In the genomic region with DNA sequence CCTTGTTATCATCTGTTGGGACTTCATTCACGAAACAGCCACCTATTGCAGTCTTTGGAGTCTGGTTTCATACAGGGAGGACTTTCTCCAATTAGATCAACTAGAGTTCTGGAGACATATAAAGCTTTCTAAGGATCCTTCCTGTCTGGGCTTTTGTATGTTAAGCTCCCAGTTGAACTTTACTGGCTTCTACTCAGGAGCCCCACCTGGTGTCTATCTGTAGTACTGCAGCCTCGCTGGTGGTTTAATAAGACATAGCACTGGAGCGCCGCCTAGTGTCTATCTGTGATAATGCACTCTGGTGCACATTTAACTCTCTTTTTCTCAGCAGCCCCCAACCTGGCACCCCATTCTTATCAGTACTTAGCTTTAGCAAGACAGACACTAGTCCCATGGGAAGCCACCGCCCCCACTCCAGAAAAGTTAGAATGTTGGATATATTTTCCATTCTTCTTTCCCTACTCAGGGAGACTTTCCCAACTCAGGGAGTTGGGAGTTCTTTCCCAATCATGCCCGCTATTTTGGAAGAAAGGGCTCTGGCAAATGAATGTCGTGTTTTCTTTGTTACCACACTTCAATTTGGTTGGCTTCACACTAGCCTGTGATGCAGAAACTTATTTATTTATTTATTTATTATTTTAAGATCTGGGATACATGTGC, we compare ENCODE assay signal across 8 cellular contexts. TPM values are rescaled to one million over a fixed set of nuclear protein-coding genes. Genes with fewer than 3 reads are reported as not detected.
DNase-seq lines count a peak whose midpoint lies in the region; ATAC-seq lines count a peak whose summit lies in the region.

No MANE protein-coding gene starts in this region.

- peak; percentile 14 for DNase-seq in GM04503 (ENCODE audit: low read depth)
- DNase-seq in NCI-H748 treated with DMSO at 0.1 percent for 48 hours (lab: John Stamatoyannopoulos, UW): peak; percentile 61
- peak; percentile 88 for DNase-seq in activated CD8-positive, alpha-beta T cell treated with anti-CD3 and anti-CD28 coated beads, Interleukin-2, amount 10 ng/mL, durations not matched to agents 7 days and 5 days
- DNase-seq in effector memory CD8-positive, alpha-beta T cell: peak; percentile 75 to 81 (median 78)
- DNase-seq in midbrain (lab: John Stamatoyannopoulos, UW): peak; percentile 45
- peak; percentile 69 to 73 for DNase-seq in stimulated activated CD8-positive, alpha-beta memory T cell treated with anti-CD3 and anti-CD28 coated beads, Interleukin-7, amount 100 ng/mL, for 1 hour (ENCODE audit: low read depth in 2 of 2)

- no peaks in the 10 kb centered on the region for H3K36me3 Mint-ChIP-seq in activated CD8-positive, alpha-beta T cell treated with anti-CD3 and anti-CD28 coated beads, Interleukin-2, amount 10 ng/mL, durations not matched to agents 7 days and 5 days (ENCODE audit: low read depth)
- no peaks in the 10 kb centered on the region for H3K36me3 Mint-ChIP-seq in effector memory CD8-positive, alpha-beta T cell (ENCODE audit: insufficient read depth)

- peaks cover 15% of the 10 kb centered on the region for H3K27me3 Mint-ChIP-seq in activated CD8-positive, alpha-beta T cell treated with anti-CD3 and anti-CD28 coated beads, Interleukin-2, amount 10 ng/mL, durations not matched to agents 7 days and 5 days (ENCODE audit: low read depth)
- peaks cover 5 to 7% of the 10 kb centered on the region in 2 donors for H3K27me3 Mint-ChIP-seq in effector memory CD8-positive, alpha-beta T cell

- no peaks in the 10 kb centered on the region for H3K4me1 Mint-ChIP-seq in activated CD8-positive, alpha-beta T cell treated with anti-CD3 and anti-CD28 coated beads, Interleukin-2, amount 10 ng/mL, durations not matched to agents 7 days and 5 days (ENCODE audit: low read depth)
- no peaks in the 10 kb centered on the region for H3K4me1 Mint-ChIP-seq in effector memory CD8-positive, alpha-beta T cell (ENCODE audit: low read depth in 2 of 2)

- peak; percentile 64 for ATAC-seq in HG03378 (IDR thresholded peaks at IDR 0.05; ENCODE audit: unreplicated experiment)
- ATAC-seq in activated CD8-positive, alpha-beta T cell treated with anti-CD3 and anti-CD28 coated beads, Interleukin-2, amount 10 ng/mL, durations not matched to agents 7 days and 5 days: no peak
- peak; percentile 91 for ATAC-seq in effector memory CD8-positive, alpha-beta T cell (replicated peaks)
- ATAC-seq in HG03045 (IDR thresholded peaks at IDR 0.05; ENCODE audit: unreplicated experiment): no peak

- CTCF ChIA-PET in activated CD8-positive, alpha-beta T cell treated with anti-CD3 and anti-CD28 coated beads, Interleukin-2, amount 10 ng/mL, durations not matched to agents 7 days and 5 days (lab: Charles Lee): interaction anchor here (0.6 to 2.8 kb wide), 15 partner anchors 12 to 260 kb away, joined by 3 to 27 read pairs (median 4); no protein-coding TSS in a partner anchor

- no peak overlapping the region for H3K27ac Mint-ChIP-seq in activated CD8-positive, alpha-beta T cell treated with anti-CD3 and anti-CD28 coated beads, Interleukin-2, amount 10 ng/mL, durations not matched to agents 7 days and 5 days
- no peak overlapping the region for H3K27ac Mint-ChIP-seq in effector memory CD8-positive, alpha-beta T cell

- H3K4me3 Mint-ChIP-seq in activated CD8-positive, alpha-beta T cell treated with anti-CD3 and anti-CD28 coated beads, Interleukin-2, amount 10 ng/mL, durations not matched to agents 7 days and 5 days: no peak overlapping the region
- no peak overlapping the region for H3K4me3 Mint-ChIP-seq in effector memory CD8-positive, alpha-beta T cell

- no peaks in the 10 kb centered on the region for H3K9me3 Mint-ChIP-seq in activated CD8-positive, alpha-beta T cell treated with anti-CD3 and anti-CD28 coated beads, Interleukin-2, amount 10 ng/mL, durations not matched to agents 7 days and 5 days (ENCODE audit: insufficient read depth)
- H3K9me3 Mint-ChIP-seq in effector memory CD8-positive, alpha-beta T cell: no peaks in the 10 kb centered on the region

- POLR2A ChIA-PET in activated CD8-positive, alpha-beta T cell treated with anti-CD3 and anti-CD28 coated beads, Interleukin-2, amount 10 ng/mL, durations not matched to agents 7 days and 5 days (lab: Charles Lee): no interaction called here

RNA-seq across cellular contexts. Expression of a gene that starts 36.9 kb away (rescaled TPM):
- not detected for total RNA-seq in activated CD8-positive, alpha-beta T cell treated with anti-CD3 and anti-CD28 coated beads, Interleukin-2, amount 10 ng/mL, durations not matched to agents 7 days and 5 days

RNA-seq across cellular contexts. Expression of a gene that starts 51.4 kb away (rescaled TPM):
- total RNA-seq in activated CD8-positive, alpha-beta T cell treated with anti-CD3 and anti-CD28 coated beads, Interleukin-2, amount 10 ng/mL, durations not matched to agents 7 days and 5 days: 10 to 100 TPM; 34.2 to 35.5 TPM

Comparison
In these comparisons a context has a peak if more than half of its experiments do, and no peak if none do; other contexts are left out.
1. DNase-seq: peak in every context shown above with its lines; median percentile 88 in activated CD8-positive, alpha-beta T cell treated with anti-CD3 and anti-CD28 coated beads, Interleukin-2, amount 10 ng/mL, durations not matched to agents 7 days and 5 days; 78 in effector memory CD8-positive, alpha-beta T cell; 71 in stimulated activated CD8-positive, alpha-beta memory T cell treated with anti-CD3 and anti-CD28 coated beads, Interleukin-7, amount 100 ng/mL, for 1 hour; 61 in NCI-H748 treated with DMSO at 0.1 percent for 48 hours; 45 in midbrain; 14 in GM04503.
2. ATAC-seq: peak in HG03378 (single experiment) and effector memory CD8-positive, alpha-beta T cell (single experiment); none in activated CD8-positive, alpha-beta T cell treated with anti-CD3 and anti-CD28 coated beads, Interleukin-2, amount 10 ng/mL, durations not matched to agents 7 days and 5 days (single experiment) and HG03045 (single experiment).